Comparison of ENCODE assay signal across 1 cellular context in the genomic region with DNA sequence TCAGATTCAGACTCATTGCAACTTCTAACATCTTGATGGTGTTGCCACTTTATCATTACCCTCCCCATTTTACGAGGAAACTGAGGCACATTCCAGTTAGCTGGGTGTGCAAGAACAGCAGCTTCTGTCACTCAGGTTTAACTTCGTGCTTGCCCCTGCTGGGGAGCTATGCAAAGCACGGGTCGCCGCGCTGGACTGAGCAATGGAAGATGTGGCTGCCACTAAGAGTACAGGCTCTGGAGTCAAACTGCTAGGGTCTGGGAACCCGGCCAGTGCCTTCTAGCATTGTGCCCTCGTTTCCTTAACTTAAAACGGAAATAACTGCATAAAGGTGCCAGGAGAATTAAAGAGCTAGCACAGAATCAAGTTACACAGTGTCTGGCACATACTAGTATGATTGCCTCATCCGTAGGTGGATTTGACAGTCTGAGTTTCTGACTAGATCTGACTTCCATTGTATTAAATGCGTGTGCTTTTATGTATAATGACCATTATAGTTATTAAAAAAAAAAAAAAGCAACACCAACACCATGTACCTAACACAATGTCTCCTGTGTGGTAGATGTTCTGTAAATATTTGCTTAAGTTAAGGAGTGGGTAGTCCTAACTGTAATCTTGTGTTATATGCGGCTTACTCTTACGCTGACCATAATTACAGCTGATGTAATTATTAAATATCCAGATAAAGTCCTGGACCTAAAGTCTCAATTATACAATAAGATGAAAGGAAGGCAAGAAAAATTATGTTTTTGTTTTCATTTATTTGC.
TF ChIP-seq lines count a peak whose summit lies in the region.

No MANE protein-coding gene starts in this region.

TF ChIP-seq in H1, 55 proteins besides CTCF, POLR2A, EP300 and RAD21:
- TF ChIP-seq JUND (IDR thresholded peaks at IDR 0.05; ENCODE audit: low read length), result no peak
- peak; percentile 29 for TF ChIP-seq SAP30 (IDR thresholded peaks at IDR 0.05; ENCODE audit: insufficient read depth, insufficient replicate concordance, low read length)
- TF ChIP-seq, protein P1, sequence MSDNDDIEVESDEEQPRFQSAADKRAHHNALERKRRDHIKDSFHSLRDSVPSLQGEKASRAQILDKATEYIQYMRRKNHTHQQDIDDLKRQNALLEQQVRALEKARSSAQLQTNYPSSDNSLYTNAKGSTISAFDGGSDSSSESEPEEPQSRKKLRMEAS (IDR thresholded peaks at IDR 0.05), result peak; percentile 40; the same call in 1 of the 2 replicates
